Comparison of ENCODE assay signal across 8 cellular contexts in the genomic region with DNA sequence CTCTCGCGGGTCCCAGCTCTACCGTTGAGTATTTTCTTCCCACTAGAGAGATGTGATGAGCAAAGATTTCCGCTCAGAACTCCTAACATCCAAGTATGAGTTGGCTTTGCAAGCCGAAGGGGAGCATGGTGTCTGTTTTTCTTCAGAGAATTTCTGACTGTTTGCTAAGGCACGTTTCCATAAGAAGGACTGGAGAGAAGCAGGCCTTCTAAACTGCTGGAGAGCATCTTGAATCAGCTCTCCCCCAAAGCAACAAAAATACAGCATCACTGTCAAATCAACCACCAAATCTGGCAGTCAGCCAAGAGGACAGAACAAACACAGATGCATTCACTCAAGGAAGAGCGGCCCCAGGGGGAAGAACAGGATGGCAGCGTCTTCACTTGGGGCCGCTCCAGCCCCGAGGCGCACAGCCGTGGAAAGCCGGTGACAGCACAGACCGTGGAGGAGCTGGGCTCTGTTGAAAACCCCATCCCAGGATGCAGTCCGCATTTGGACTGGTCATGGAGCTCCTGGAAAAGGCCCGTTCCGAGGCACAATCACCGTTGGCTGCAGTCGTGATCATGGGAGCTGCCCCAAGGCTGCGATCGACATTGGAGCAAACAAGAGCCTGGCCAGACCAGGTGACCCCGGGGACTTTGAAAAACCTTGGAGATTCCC.
DNase-seq lines count a peak whose midpoint lies in the region; ATAC-seq and TF ChIP-seq lines count a peak whose summit lies in the region.

No MANE protein-coding gene starts in this region.

- DNase-seq in Right ventricle myocardium inferior (ENCODE audit: missing footprints): no peak
- no peak for DNase-seq in right atrium auricular region (ENCODE audit: low spot score)
- DNase-seq in SK-N-MC (ENCODE audit: low read depth, low spot score): peak; percentile 42
- DNase-seq in islet precursor cell: peak; percentile 51
- no peak for DNase-seq in A172 (ENCODE audit: low spot score)
- DNase-seq in NOMO-1 treated with DMSO at 0.1 percent for 48 hours (lab: John Stamatoyannopoulos, UW; ENCODE audit: unreplicated experiment): no peak
- DNase-seq in HK-2 (ENCODE audit: unreplicated experiment): no peak

- intact Hi-C loops in Right ventricle myocardium inferior (cut with DNase I): no loop called here

- H3K27me3 ChIP-seq in right atrium auricular region: no peaks in the 10 kb centered on the region

- ATAC-seq in Right ventricle myocardium inferior: peak; percentile 71
- ATAC-seq in HG03439 (IDR thresholded peaks at IDR 0.05; ENCODE audit: unreplicated experiment): no peak

- no peak overlapping the region for H3K4me3 ChIP-seq in right atrium auricular region
- no peak overlapping the region for H3K4me3 ChIP-seq in SK-N-MC

- H3K27ac ChIP-seq in right atrium auricular region: peak overlapping the region in 1 of 2 donors; percentile 1
- H3K27ac ChIP-seq in SK-N-MC: no peak overlapping the region

- H3K4me1 ChIP-seq in right atrium auricular region: peaks cover 0 to 15% of the 10 kb centered on the region in 2 donors

- no peak overlapping the region for H3K9ac ChIP-seq in SK-N-MC (ENCODE audit: insufficient read length)

- TF ChIP-seq CTCF in right atrium auricular region (IDR thresholded peaks at IDR 0.05): no peak

- H3K36me3 ChIP-seq in right atrium auricular region (peaks cover 10% of the 10 kb centered on the region), SK-N-MC (ENCODE audit: insufficient read depth, low read length) (no peaks in the 10 kb centered on the region; the same call in 1 of the 2 replicates)

- H3K9me3 ChIP-seq in right atrium auricular region (peaks cover 6 to 21% of the 10 kb centered on the region in 2 donors), SK-N-MC (ENCODE audit: low read depth, low read length) (no peaks in the 10 kb centered on the region)

Comparison
In these comparisons a context has a peak if more than half of its experiments do, and no peak if none do; other contexts are left out.
1. DNase-seq: peak in SK-N-MC (single experiment) and islet precursor cell (single experiment); none in Right ventricle myocardium inferior (single experiment), right atrium auricular region (single experiment), A172 (single experiment), NOMO-1 treated with DMSO at 0.1 percent for 48 hours (single experiment) and HK-2 (single experiment).